21 cellular contexts compared by ENCODE assay signal in genomic region chr9:88344013-88344412, GRCh38.
"Had no signal": no experiment of that assay in that cellular context is flagged by ENCODE, and none has a peak within 500 bp of the region (broad histone marks: within the 10 kb centered on the region; RNA-seq: fewer than 3 reads in every experiment).

No MANE protein-coding gene starts in this region.

- DNase-seq: activated CD8-positive, alpha-beta memory T cell treated with anti-CD3 and anti-CD28 coated beads, Interleukin-2, amount 50 U/mL, for 4 hours; activated gamma-delta T cell treated with Interleukin-2 at 50 U/mL for 16 hours; activated naive CD8-positive, alpha-beta T cell treated with anti-CD3 and anti-CD28 coated beads, Interleukin-2, amount 10 ng/mL, durations not matched to agents 7 days and 5 days; activated T-cell treated with anti-CD3 and anti-CD28 coated beads, Interleukin-2, amount 50 U/mL, for 72 hours; aorta; dermis blood vessel endothelial cell; erythroblast; hypothalamus; lower lobe of right lung; mucosa of descending colon; naive thymus-derived CD8-positive, alpha-beta T cell; occipital lobe; sigmoid colon; stimulated activated CD4-positive, alpha-beta T cell treated with anti-CD3 and anti-CD28 coated beads, Interleukin-12 subunit alpha, Interleukin-12 subunit beta, amount 100 ng/mL, for 4 hours; stimulated activated CD4-positive, alpha-beta T cell treated with anti-CD3 and anti-CD28 coated beads, Interleukin-4, amount 100 ng/mL, for 1 hour; stimulated activated CD8-positive, alpha-beta memory T cell treated with anti-CD3 and anti-CD28 coated beads, Interleukin-4, amount 100 ng/mL, for 48 hours; stimulated activated naive CD8-positive, alpha-beta T cell treated with anti-CD3 and anti-CD28 coated beads, Interleukin-15, Interleukin-2, amounts not matched to agents 100 U/mL and 50 U/mL, for 24 hours; upper lobe of right lung had no signal

- ATAC-seq: activated CD4-positive, CD25-positive, alpha-beta regulatory T cell treated with anti-CD3 and anti-CD28 coated beads, Interleukin-2, amount 50 U/mL, for 24 hours; lower lobe of right lung; mucosa of descending colon; naive thymus-derived CD8-positive, alpha-beta T cell; stimulated activated naive CD8-positive, alpha-beta T cell treated with anti-CD3 and anti-CD28 coated beads, Interleukin-15, Interleukin-2, amounts not matched to agents 100 U/mL and 50 U/mL, for 24 hours; upper lobe of right lung had no signal

- H3K27me3 ChIP-seq: breast epithelium, sigmoid colon, suprapubic skin, upper lobe of right lung had no signal

- H3K9me3 ChIP-seq: breast epithelium, lower lobe of right lung, mucosa of descending colon, sigmoid colon, suprapubic skin, upper lobe of right lung had no signal

- H3K36me3 ChIP-seq: breast epithelium, lower lobe of right lung, sigmoid colon, suprapubic skin, upper lobe of right lung had no signal

- H3K4me3 ChIP-seq: breast epithelium, lower lobe of right lung, mucosa of descending colon, sigmoid colon, suprapubic skin, upper lobe of right lung had no signal

- H3K27ac ChIP-seq: breast epithelium, lower lobe of right lung, sigmoid colon, suprapubic skin, upper lobe of right lung had no signal

- H3K4me1 ChIP-seq: breast epithelium, lower lobe of right lung, sigmoid colon, suprapubic skin, upper lobe of right lung had no signal
